Comparison of ENCODE assay signal across 21 cellular contexts in the genomic region with DNA sequence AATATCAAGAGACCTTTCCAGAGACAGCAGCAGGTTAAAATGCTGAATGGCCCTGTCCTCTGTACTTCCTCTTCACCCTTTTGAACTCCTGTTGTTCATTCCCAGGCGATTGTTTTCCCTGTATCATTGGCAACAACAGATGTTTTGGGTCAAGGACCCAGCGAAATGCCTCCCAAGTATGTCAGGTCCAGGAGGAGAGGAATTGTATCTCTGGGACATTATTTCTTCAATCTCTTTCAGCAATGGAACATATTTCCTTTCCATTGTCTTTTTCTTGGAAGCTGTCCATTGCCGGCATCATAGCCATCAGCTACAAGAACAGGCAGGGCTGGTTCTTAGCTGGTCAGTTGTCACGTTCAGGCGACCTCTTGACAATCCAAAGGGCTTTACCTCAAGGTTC.
DNase-seq lines count a peak whose midpoint lies in the region; ATAC-seq, FAIRE-seq and TF ChIP-seq lines count a peak whose summit lies in the region.
"Had no signal": no experiment of that assay in that cellular context is flagged by ENCODE, and none has a peak within 500 bp of the region (broad histone marks: within the 10 kb centered on the region; RNA-seq: fewer than 3 reads in every experiment).

No MANE protein-coding gene starts in this region.

- H3K27me3 ChIP-seq in endothelial cell of umbilical vein (ENCODE audit: control insufficient read depth in 2 of 2, insufficient read depth in 2 of 2, low read length in 2 of 2), result no peaks in the 10 kb centered on the region
- H3K27me3 ChIP-seq in muscle layer of duodenum (ENCODE audit: low read depth, low read length), result no peaks in the 10 kb centered on the region
- H3K27me3 ChIP-seq in transverse colon, result no peaks in the 10 kb centered on the region
- H3K27me3 ChIP-seq: foreskin keratinocyte, SJCRH30 had no signal

- no peaks in the 10 kb centered on the region for H3K9me1 ChIP-seq in endothelial cell of umbilical vein (replicated peaks; ENCODE audit: control insufficient read depth, extremely low read depth, insufficient read depth, low read length)

- peak; percentile 12 for DNase-seq in DMS53 (lab: John Stamatoyannopoulos, UW)
- no peak for DNase-seq in DMS53 treated with DMSO at 0.1 percent for 48 hours (lab: John Stamatoyannopoulos, UW; ENCODE audit: unreplicated experiment)
- DNase-seq in endothelial cell of umbilical vein (ENCODE audit: low read depth, low spot score), result peak; percentile 85
- DNase-seq in transverse colon, result no peak
- no peak for DNase-seq in NCI-H2196 (lab: John Stamatoyannopoulos, UW; ENCODE audit: unreplicated experiment)
- no peak for DNase-seq in pons (ENCODE audit: low spot score)
- DNase-seq: 8988T; activated CD4-positive, alpha-beta memory T cell treated with anti-CD3 and anti-CD28 coated beads, Interleukin-2, amount 10 ng/mL, durations not matched to agents 7 days and 5 days; activated naive CD4-positive, alpha-beta T cell; Caco-2; foreskin keratinocyte; kidney; NCI-H1436; NCI-H2171 treated with DMSO at 0.1 percent for 48 hours; NCI-H774; SJCRH30; stimulated activated naive CD8-positive, alpha-beta T cell treated with anti-CD3 and anti-CD28 coated beads, Interleukin-15, Interleukin-2, amounts not matched to agents 100 U/mL and 50 U/mL, for 24 hours; T-helper 17 cell had no signal

- no peaks in the 10 kb centered on the region for H3K79me2 ChIP-seq in endothelial cell of umbilical vein (ENCODE audit: control insufficient read depth, insufficient read depth, low read length)

- no peak overlapping the region for H3K4me3 ChIP-seq in endothelial cell of umbilical vein (replicated peaks in 1 of 3; ENCODE audit: insufficient read depth in 1 of 3, low read depth in 1 of 3, low read length in 3 of 3)
- peak overlapping the region in 1 of 2 donors; percentile 11 for H3K4me3 ChIP-seq in muscle layer of duodenum (ENCODE audit: low read depth in 1 of 2, low read length in 2 of 2)
- H3K4me3 ChIP-seq in transverse colon, result no peak overlapping the region
- H3K4me3 ChIP-seq: SJCRH30 had no signal

- H3K27ac ChIP-seq in endothelial cell of umbilical vein (ENCODE audit: insufficient read depth, low read depth, low read length) (peak overlapping the region; percentile 73), muscle layer of duodenum (ENCODE audit: low read length) (peak overlapping the region; percentile 65), transverse colon (peak overlapping the region; percentile 14 to 86 (median 70))
- H3K27ac ChIP-seq: foreskin keratinocyte, SJCRH30, VCaP had no signal

- TF ChIP-seq CTCF in endothelial cell of umbilical vein (IDR thresholded peaks at IDR 0.05; ENCODE audit: extremely low read depth in 1 of 2, insufficient read depth in 1 of 2, low read depth in 1 of 2, low read length in 2 of 2) (no peak), transverse colon (IDR thresholded peaks at IDR 0.05) (no peak)

- dilution Hi-C loops in endothelial cell of umbilical vein (cut with MboI; ENCODE audit: extremely low pct_ligation_motif_present, low sequenced_read_pairs), result no loop called here

- H4K20me1 ChIP-seq in endothelial cell of umbilical vein (replicated peaks; ENCODE audit: control insufficient read depth, extremely low read depth, insufficient read depth, low read length), result no peaks in the 10 kb centered on the region

- H3K36me3 ChIP-seq in endothelial cell of umbilical vein (ENCODE audit: control insufficient read depth in 2 of 2, extremely low read depth in 1 of 2, insufficient read depth in 2 of 2, low read length in 2 of 2) (peaks cover 1 to 29% of the 10 kb centered on the region in 2 experiments), muscle layer of duodenum (ENCODE audit: control insufficient read depth in 1 of 2, insufficient read depth in 2 of 2, low read length in 2 of 2) (peaks cover 3 to 9% of the 10 kb centered on the region in 2 donors), transverse colon (no peaks in the 10 kb centered on the region)

- no peak overlapping the region for H3K9ac ChIP-seq in endothelial cell of umbilical vein (replicated peaks; ENCODE audit: extremely low read depth, insufficient read depth, low read length)

- CTCF ChIA-PET in endothelial cell of umbilical vein (lab: Charles Lee), result interaction anchor here (0.6 to 1.6 kb wide), 7 partner anchors 23 to 1613 kb away, joined by 3 to 8 read pairs (median 3); no protein-coding TSS in a partner anchor

- H2AFZ ChIP-seq in endothelial cell of umbilical vein (ENCODE audit: low read depth, low read length), result no peak overlapping the region

- in situ Hi-C loops in transverse colon (cut with MboI; ENCODE audit: low pct_ligation_motif_present in 1 of 4, low pct_unique_long_range_greater_than_20kb in 1 of 4, low sequenced_read_pairs in 3 of 4), result no loop called here

- no peak for FAIRE-seq in endothelial cell of umbilical vein (lab: Jason Lieb, UNC)
- FAIRE-seq: kidney had no signal

- H3K9me3 ChIP-seq in endothelial cell of umbilical vein (replicated peaks; ENCODE audit: control insufficient read depth, insufficient read depth, low read length) (no peaks in the 10 kb centered on the region), muscle layer of duodenum (ENCODE audit: control insufficient read depth in 1 of 2, low read length in 2 of 2) (no peaks in the 10 kb centered on the region), transverse colon (no peaks in the 10 kb centered on the region)
- H3K9me3 ChIP-seq: Caco-2, SJCRH30 had no signal

- POLR2A ChIA-PET in endothelial cell of umbilical vein (lab: Charles Lee), result interaction anchor here (1.1 kb wide), 1 partner anchor 76 kb away, joined by 3 read pairs; the partner anchor contains the start of gene NRP2

- peaks cover 30% of the 10 kb centered on the region for H3K4me1 ChIP-seq in endothelial cell of umbilical vein (ENCODE audit: control insufficient read depth, extremely low read depth, insufficient read depth, low read length)
- H3K4me1 ChIP-seq in muscle layer of duodenum (ENCODE audit: control insufficient read depth in 1 of 2, insufficient read depth in 2 of 2, low read length in 2 of 2), result peaks cover 14 to 62% of the 10 kb centered on the region in 2 donors
- peaks cover 11 to 60% (median 24%) of the 10 kb centered on the region in 4 donors for H3K4me1 ChIP-seq in transverse colon
- H3K4me1 ChIP-seq: foreskin keratinocyte had no signal

- intact Hi-C loops in endothelial cell of umbilical vein (cut with micrococcal nuclease), result loop anchor here (2.0 kb wide), 1 partner anchor 50 kb away; no protein-coding TSS in a partner anchor
- intact Hi-C loops in transverse colon (cut with DNase I; ENCODE audit: low total_unique reads), result no loop called here

- WGBS in transverse colon (ENCODE audit: low coverage in 1 of 2), 2 donors, result 81 to 87% methylated on average over 5 of the region's 5 CpGs

- H3K4me2 ChIP-seq in endothelial cell of umbilical vein (ENCODE audit: insufficient read depth, low read length), result peak overlapping the region; percentile 64

- BruUV-seq in endothelial cell of umbilical vein (replicated peaks; lab: Mats Ljungman, UMichigan), result no TSS peak

- TF ChIP-seq EP300 in transverse colon (IDR thresholded peaks at IDR 0.05; ENCODE audit: low read depth), result no peak

- ATAC-seq in HG03439 (IDR thresholded peaks at IDR 0.05; ENCODE audit: unreplicated experiment), result no peak
- ATAC-seq: stimulated activated naive CD8-positive, alpha-beta T cell treated with anti-CD3 and anti-CD28 coated beads, Interleukin-15, Interleukin-2, amounts not matched to agents 100 U/mL and 50 U/mL, for 24 hours; T-helper 17 cell had no signal

- TF ChIP-seq POLR2A in endothelial cell of umbilical vein (IDR thresholded peaks at IDR 0.05; ENCODE audit: low read depth, low read length) (no peak), transverse colon (IDR thresholded peaks at IDR 0.05) (no peak)

TF ChIP-seq in endothelial cell of umbilical vein, 7 proteins besides CTCF, POLR2A, EP300 and RAD21:
- TF ChIP-seq, protein P1, sequence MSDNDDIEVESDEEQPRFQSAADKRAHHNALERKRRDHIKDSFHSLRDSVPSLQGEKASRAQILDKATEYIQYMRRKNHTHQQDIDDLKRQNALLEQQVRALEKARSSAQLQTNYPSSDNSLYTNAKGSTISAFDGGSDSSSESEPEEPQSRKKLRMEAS (IDR thresholded peaks at IDR 0.05; ENCODE audit: insufficient read depth, insufficient read length), result no peak
- TF ChIP-seq FOS (IDR thresholded peaks at IDR 0.05; ENCODE audit: borderline replicate concordance, insufficient read depth, low read length), result no peak
- no peak for TF ChIP-seq MYC (IDR thresholded peaks at IDR 0.05; ENCODE audit: low read depth, low read length)
- TF ChIP-seq JUN (IDR thresholded peaks at IDR 0.05; ENCODE audit: borderline replicate concordance, insufficient read depth, insufficient read length, low read depth), result no peak
- peak; percentile 12 for TF ChIP-seq POLR2AphosphoS5 (IDR thresholded peaks at IDR 0.05; ENCODE audit: insufficient read depth, low read depth, low read length)
- no peak for TF ChIP-seq GATA2 (IDR thresholded peaks at IDR 0.05; ENCODE audit: insufficient read depth, insufficient read length, low read depth, low read length)
- no peak for TF ChIP-seq EZH2 (IDR thresholded peaks at IDR 0.05; ENCODE audit: borderline replicate concordance, low read depth, low read length, severe bottlenecking)
TF ChIP-seq in endothelial cell of umbilical vein: peak in this region for 1.

Comparison
In these comparisons a context has a peak if more than half of its experiments do, and no peak if none do; other contexts are left out.
1. DNase-seq: peak in DMS53 (single experiment) and endothelial cell of umbilical vein (single experiment); none in DMS53 treated with DMSO at 0.1 percent for 48 hours (single experiment), transverse colon (single experiment), NCI-H2196 (single experiment) and pons (single experiment).
2. Peak in every context shown above with its lines, with median percentiles within 50 percentile points of each other: H3K27ac ChIP-seq.